In genomic region chr11:96337541-96338530, GRCh38 we compare ENCODE assay signal across 8 cellular contexts. TPM values are rescaled to one million over a fixed set of nuclear protein-coding genes. Genes with fewer than 3 reads are reported as not detected.
A peak's percentile ranks its signal among the peaks of the same experiment; 100 is the strongest.
DNase-seq lines count a peak whose midpoint lies in the region; ATAC-seq and TF ChIP-seq lines count a peak whose summit lies in the region.

No MANE protein-coding gene starts in this region.

- no peak for TF ChIP-seq CTCF in foreskin fibroblast (IDR thresholded peaks at IDR 0.05; ENCODE audit: low read depth, low read length)

- peak overlapping the region; percentile 86 to 95 for H3K4me3 ChIP-seq in foreskin fibroblast (ENCODE audit: low read depth in 1 of 2, low read length in 2 of 2)

- DNase-seq in activated T-cell treated with anti-CD3 and anti-CD28 coated beads for 24 hours (ENCODE audit: low read depth) (peak; percentile 58), foreskin fibroblast (peak in 1 of 2 donors; percentile 65), glomerular visceral epithelial cell (ENCODE audit: extremely low spot score) (no peak), NCI-H524 treated with DMSO at 0.1 percent for 48 hours (lab: John Stamatoyannopoulos, UW) (no peak), ureter (ENCODE audit: low spot score) (no peak)
- DNase-seq in stimulated activated CD4-positive, alpha-beta T cell treated with anti-CD3 and anti-CD28 coated beads, Interleukin-2, amount 100 ng/mL, for 24 hours, result peak; percentile 61 to 65

- ATAC-seq in GM19023 (IDR thresholded peaks at IDR 0.05; ENCODE audit: unreplicated experiment), result peak; percentile 25
- ATAC-seq in HG03039 (IDR thresholded peaks at IDR 0.05; ENCODE audit: unreplicated experiment), result peak; percentile 36

RNA-seq across cellular contexts. Expression of gene MAML2, which starts 5.2 kb away (rescaled TPM):
- 35.8 TPM for total RNA-seq in ureter

RNA-seq across cellular contexts. Expression of gene CCDC82, which starts 51.9 kb away (rescaled TPM):
- 31.8 TPM for total RNA-seq in ureter

RNA-seq across cellular contexts. Expression of gene JRKL, which starts 52.0 kb away (rescaled TPM):
- total RNA-seq in ureter, result 12.2 TPM

Comparison
In these comparisons a context has a peak if more than half of its experiments do, and no peak if none do; other contexts are left out.
1. DNase-seq: peak in activated T-cell treated with anti-CD3 and anti-CD28 coated beads for 24 hours (single experiment) and stimulated activated CD4-positive, alpha-beta T cell treated with anti-CD3 and anti-CD28 coated beads, Interleukin-2, amount 100 ng/mL, for 24 hours (2 of 2); none in glomerular visceral epithelial cell (single experiment), NCI-H524 treated with DMSO at 0.1 percent for 48 hours (single experiment) and ureter (single experiment).